ENCODE assay signal across 31 cellular contexts in the genomic region with DNA sequence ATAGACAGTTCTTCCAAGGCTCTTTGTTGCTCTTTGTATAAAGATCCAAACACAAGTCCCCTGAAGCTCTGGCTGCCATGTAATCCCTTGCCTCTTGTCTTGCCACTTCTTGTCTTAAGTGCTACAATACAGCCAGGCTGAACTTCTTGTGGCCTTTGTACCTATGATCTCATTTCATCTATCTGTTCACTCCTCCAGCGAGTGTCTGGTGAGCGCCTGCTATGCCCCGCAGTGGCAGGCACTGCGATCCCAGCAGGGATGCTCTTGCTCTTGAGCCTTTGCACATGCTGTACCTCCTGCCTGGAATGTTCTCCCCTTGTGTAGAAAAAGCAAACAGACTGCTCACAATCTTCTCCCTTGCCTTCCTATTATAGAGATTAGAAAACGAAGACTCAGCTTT.
"Had no signal": no experiment of that assay in that cellular context is flagged by ENCODE, and none has a peak within 500 bp of the region (broad histone marks: within the 10 kb centered on the region; RNA-seq: fewer than 3 reads in every experiment).

No MANE protein-coding gene starts in this region.

- H3K4me1 Mint-ChIP-seq: activated B cell treated with CpG ODN at 0.5 μM for 24 hours; activated CD4-positive, alpha-beta T cell treated with anti-CD3 and anti-CD28 coated beads, Interleukin-2, amount 10 ng/mL, durations not matched to agents 24 days and 14 days; activated CD8-positive, alpha-beta memory T cell treated with anti-CD3 and anti-CD28 coated beads, Interleukin-2, amount 10 ng/mL, durations not matched to agents 7 days and 5 days; activated T-helper 17 cell treated with anti-CD3 and anti-CD28 coated beads, Interleukin-2, amount 50 U/mL, for 72 hours; T-cell had no signal

- ATAC-seq: activated CD8-positive, alpha-beta memory T cell treated with anti-CD3 and anti-CD28 coated beads, Interleukin-2, amount 10 ng/mL, durations not matched to agents 7 days and 5 days; activated T-helper 17 cell treated with anti-CD3 and anti-CD28 coated beads, Interleukin-2, amount 50 U/mL, for 72 hours; Panc1; Right ventricle myocardium inferior; T-cell had no signal

- H3K36me3 Mint-ChIP-seq: activated CD8-positive, alpha-beta memory T cell treated with anti-CD3 and anti-CD28 coated beads, Interleukin-2, amount 10 ng/mL, durations not matched to agents 7 days and 5 days; activated naive CD8-positive, alpha-beta T cell; T-cell had no signal

- H3K4me3 Mint-ChIP-seq: activated B cell treated with CpG ODN at 0.5 μM for 24 hours; activated CD4-positive, alpha-beta T cell treated with anti-CD3 and anti-CD28 coated beads, Interleukin-2, amount 10 ng/mL, durations not matched to agents 24 days and 14 days; activated CD8-positive, alpha-beta memory T cell treated with anti-CD3 and anti-CD28 coated beads, Interleukin-2, amount 10 ng/mL, durations not matched to agents 7 days and 5 days; activated naive CD4-positive, alpha-beta T cell treated with anti-CD3 and anti-CD28 coated beads for 36 hours; activated naive CD8-positive, alpha-beta T cell; activated T-helper 17 cell treated with anti-CD3 and anti-CD28 coated beads, Interleukin-2, amount 50 U/mL, for 72 hours; T-cell had no signal

- H3K27ac Mint-ChIP-seq: activated B cell treated with CpG ODN at 0.5 μM for 24 hours; activated CD4-positive, alpha-beta T cell treated with anti-CD3 and anti-CD28 coated beads, Interleukin-2, amount 10 ng/mL, durations not matched to agents 24 days and 14 days; activated CD8-positive, alpha-beta memory T cell treated with anti-CD3 and anti-CD28 coated beads, Interleukin-2, amount 10 ng/mL, durations not matched to agents 7 days and 5 days; activated naive CD4-positive, alpha-beta T cell treated with anti-CD3 and anti-CD28 coated beads for 36 hours; activated naive CD8-positive, alpha-beta T cell; activated T-helper 17 cell treated with anti-CD3 and anti-CD28 coated beads, Interleukin-2, amount 50 U/mL, for 72 hours; T-cell had no signal

- H3K27me3 Mint-ChIP-seq: activated T-helper 17 cell treated with anti-CD3 and anti-CD28 coated beads, Interleukin-2, amount 50 U/mL, for 72 hours had no signal

- H3K9me3 Mint-ChIP-seq: activated B cell treated with CpG ODN at 0.5 μM for 24 hours; activated CD4-positive, alpha-beta T cell treated with anti-CD3 and anti-CD28 coated beads, Interleukin-2, amount 10 ng/mL, durations not matched to agents 24 days and 14 days; activated naive CD4-positive, alpha-beta T cell treated with anti-CD3 and anti-CD28 coated beads for 36 hours; T-cell had no signal

- DNase-seq: activated B cell treated with CpG ODN at 0.5 μM for 24 hours; activated CD4-positive, alpha-beta T cell treated with anti-CD3 and anti-CD28 coated beads for 1 hour; activated CD4-positive, alpha-beta T cell treated with anti-CD3 and anti-CD28 coated beads, Interleukin-2, amount 10 ng/mL, durations not matched to agents 24 days and 14 days; activated CD4-positive, alpha-beta T cell treated with anti-CD3 and anti-CD28 coated beads, Interleukin-2, amount 50 U/mL, for 48 hours; activated CD8-positive, alpha-beta memory T cell treated with anti-CD3 and anti-CD28 coated beads, Interleukin-2, amount 10 ng/mL, durations not matched to agents 7 days and 5 days; activated gamma-delta T cell; activated naive CD4-positive, alpha-beta T cell treated with anti-CD3 and anti-CD28 coated beads for 36 hours; activated T-cell treated with anti-CD3 and anti-CD28 coated beads for 4 hours; activated T-cell treated with anti-CD3 and anti-CD28 coated beads, Interleukin-2, amount 50 U/mL, for 48 hours; amygdala; brain microvascular endothelial cell; Kasumi-1; KBM-7; NCI-H1105 treated with DMSO at 0.1 percent for 48 hours; NCI-H1436 treated with DMSO at 0.1 percent for 48 hours; NCI-H187; NCI-H2081; NCI-H2171; NCI-H345; NCI-H510A treated with DMSO at 0.1 percent for 48 hours; NCI-H69; NK-92 treated with Interleukin-12 subunit alpha and Interleukin-12 subunit beta, amount 100 ng/mL, for 24 hours; OCI-M1; RPMI8226; T-cell; T-helper 2 cell; T1000 had no signal
